Comparison of ENCODE assay signal across 9 cellular contexts in the genomic region with DNA sequence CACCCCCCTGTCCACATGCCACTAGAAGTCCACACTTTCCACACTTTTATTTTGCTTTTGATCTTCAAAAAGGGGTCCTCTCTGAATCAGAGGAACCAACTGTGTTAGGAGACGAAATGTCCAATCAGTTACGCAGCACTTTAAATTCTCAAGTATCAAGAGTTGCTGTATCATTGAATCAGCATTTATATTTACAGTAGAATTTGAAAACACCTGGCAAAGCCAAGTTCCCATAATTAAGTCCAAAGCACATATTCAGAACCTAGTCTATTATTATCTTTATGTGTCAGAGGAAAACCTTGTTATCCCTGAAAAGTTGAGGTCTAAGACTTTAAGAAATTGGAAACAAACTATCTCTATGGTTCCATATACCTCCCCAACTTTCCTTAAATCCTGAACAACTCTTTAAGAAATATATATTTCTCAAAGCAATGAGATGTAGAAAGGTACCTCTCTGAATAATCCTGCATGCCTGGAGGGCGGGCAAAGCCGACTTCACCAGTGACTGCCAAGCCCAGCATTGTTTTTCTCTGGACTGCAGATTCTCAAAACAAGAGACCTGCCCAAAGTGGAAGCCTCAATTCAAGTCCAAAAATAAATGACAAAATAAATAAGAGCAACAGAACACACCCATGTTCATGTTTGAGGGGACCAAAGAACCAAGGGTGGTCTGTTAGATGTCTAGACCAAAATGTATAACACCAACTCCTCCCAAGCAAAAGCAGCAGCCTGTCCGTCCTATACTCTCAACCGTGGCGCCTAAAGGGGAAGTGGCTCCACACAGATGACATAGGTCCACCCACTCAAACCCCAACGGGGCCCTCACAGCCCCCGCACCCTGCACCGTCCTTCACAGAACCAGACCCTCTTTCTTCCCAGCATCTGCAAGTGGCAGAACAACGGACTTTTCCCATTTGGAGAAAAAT.
DNase-seq lines count a peak whose midpoint lies in the region; ATAC-seq and TF ChIP-seq lines count a peak whose summit lies in the region.
"Had no signal": no experiment of that assay in that cellular context is flagged by ENCODE, and none has a peak within 500 bp of the region (broad histone marks: within the 10 kb centered on the region; RNA-seq: fewer than 3 reads in every experiment).

No MANE protein-coding gene starts in this region.

- no peaks in the 10 kb centered on the region for H3K27me3 ChIP-seq in mesenchymal stem cell (ENCODE audit: control insufficient read depth in 1 of 2, insufficient read depth in 1 of 2, low read length in 2 of 2)
- H3K27me3 ChIP-seq in vagina: no peaks in the 10 kb centered on the region
- no peaks in the 10 kb centered on the region for H3K27me3 ChIP-seq in ovary

- no peak overlapping the region for H2BK15ac ChIP-seq in mesenchymal stem cell (ENCODE audit: low read depth, poor library complexity, severe bottlenecking)

- H4K91ac ChIP-seq in mesenchymal stem cell (ENCODE audit: low read length): peak overlapping the region; percentile 77

- H3K4ac ChIP-seq in mesenchymal stem cell (ENCODE audit: low read depth in 1 of 2, low read length in 2 of 2): peak overlapping the region in 1 of 2 experiments; percentile 86

- H3K79me1 ChIP-seq in mesenchymal stem cell (replicated peaks; ENCODE audit: low read length, poor library complexity, severe bottlenecking): peaks cover 24% of the 10 kb centered on the region

- H3K27ac ChIP-seq in mesenchymal stem cell (ENCODE audit: low read length, poor library complexity, severe bottlenecking): peak overlapping the region; percentile 70
- peak overlapping the region; percentile 85 for H3K27ac ChIP-seq in vagina
- no peak overlapping the region for H3K27ac ChIP-seq in ovary

- H3K18ac ChIP-seq in mesenchymal stem cell (ENCODE audit: low read depth in 1 of 2, low read length in 2 of 2): peak overlapping the region; percentile 88 to 94

- H3K4me1 Mint-ChIP-seq in activated naive CD8-positive, alpha-beta T cell treated with anti-CD3 and anti-CD28 coated beads, Interleukin-2, amount 50 U/mL, for 24 hours: peaks cover 81% of the 10 kb centered on the region

- no peak for TF ChIP-seq EP300 in ovary (IDR thresholded peaks at IDR 0.05)

- TF ChIP-seq POLR2A in vagina (IDR thresholded peaks at IDR 0.05) (no peak), ovary (IDR thresholded peaks at IDR 0.05) (no peak)

- H3K23ac ChIP-seq in mesenchymal stem cell (ENCODE audit: low read length in 2 of 2): peak overlapping the region in 1 of 2 experiments; percentile 77

- H3K4me2 ChIP-seq in mesenchymal stem cell (ENCODE audit: low read length, poor library complexity, severe bottlenecking): peak overlapping the region; percentile 31

- H3K14ac ChIP-seq in mesenchymal stem cell (ENCODE audit: low read length in 2 of 2): peak overlapping the region in 1 of 2 experiments; percentile 58

- H2AFZ ChIP-seq in mesenchymal stem cell (ENCODE audit: low read depth, low read length): no peak overlapping the region

- no peak for DNase-seq in activated CD4-positive, CD25-positive, alpha-beta regulatory T cell (lab: John Stamatoyannopoulos, UW)
- DNase-seq in activated naive CD8-positive, alpha-beta T cell treated with anti-CD3 and anti-CD28 coated beads, Interleukin-2, amount 50 U/mL, for 24 hours: peak; percentile 59
- no peak for DNase-seq in mesenchymal stem cell
- no peak for DNase-seq in vagina (ENCODE audit: extremely low spot score in 2 of 2)
- no peak for DNase-seq in activated gamma-delta T cell treated with Interleukin-2 at 50 U/mL for 16 hours
- DNase-seq in ovary: no peak
- DNase-seq: DND-41 had no signal

- H3K9me3 Mint-ChIP-seq in activated naive CD8-positive, alpha-beta T cell treated with anti-CD3 and anti-CD28 coated beads, Interleukin-2, amount 50 U/mL, for 24 hours: no peaks in the 10 kb centered on the region

- H3K27me3 Mint-ChIP-seq in activated naive CD8-positive, alpha-beta T cell treated with anti-CD3 and anti-CD28 coated beads, Interleukin-2, amount 50 U/mL, for 24 hours: no peaks in the 10 kb centered on the region

- WGBS in mesenchymal stem cell: 69% methylated on average over 9 of the region's 11 CpGs
- 51 to 59% (median 54%) methylated on average over 11 of the region's 11 CpGs for WGBS in ovary, 3 donors

- H3K36me3 ChIP-seq in mesenchymal stem cell (ENCODE audit: control insufficient read depth in 1 of 2, insufficient read depth in 2 of 2, low read depth in 1 of 2, low read length in 2 of 2) (peaks cover 0 to 3% of the 10 kb centered on the region in 2 experiments), vagina (no peaks in the 10 kb centered on the region), ovary (no peaks in the 10 kb centered on the region)

- H2BK5ac ChIP-seq in mesenchymal stem cell (ENCODE audit: low read depth, low read length, poor library complexity, severe bottlenecking): no peak overlapping the region

- intact Hi-C loops in vagina (cut with DNase I): loop anchor here (10.0 kb wide), 1 partner anchor 62 kb away; no protein-coding TSS in a partner anchor
- intact Hi-C loops in ovary (cut with DNase I): loop anchor here in 2 of 4 donors (2.0 to 10.0 kb wide), 2 partner anchors 26 to 238 kb away; no protein-coding TSS in a partner anchor

- peak overlapping the region; percentile 78 for H2AK5ac ChIP-seq in mesenchymal stem cell (ENCODE audit: low read length, severe bottlenecking)

- peak overlapping the region; percentile 59 for H4K8ac ChIP-seq in mesenchymal stem cell (ENCODE audit: low read length)

- H3K9me3 ChIP-seq in mesenchymal stem cell (ENCODE audit: control insufficient read depth, low read length) (no peaks in the 10 kb centered on the region), vagina (no peaks in the 10 kb centered on the region), ovary (no peaks in the 10 kb centered on the region)

- ATAC-seq in activated CD4-positive, CD25-positive, alpha-beta regulatory T cell treated with anti-CD3 and anti-CD28 coated beads, Interleukin-2, amount 50 U/mL, for 24 hours: peak; percentile 29 to 48
- ATAC-seq in HG03354 (IDR thresholded peaks at IDR 0.05; ENCODE audit: poor library complexity, severe bottlenecking, unreplicated experiment): peak; percentile 54
- ATAC-seq in activated naive CD8-positive, alpha-beta T cell treated with anti-CD3 and anti-CD28 coated beads, Interleukin-2, amount 50 U/mL, for 24 hours: peak; percentile 67

- H3K4me3 ChIP-seq in mesenchymal stem cell (ENCODE audit: insufficient read depth in 1 of 2, low read depth in 1 of 2, low read length in 2 of 2) (peak overlapping the region in 1 of 2 experiments; percentile 60), vagina (no peak overlapping the region), ovary (no peak overlapping the region)

- H3K9ac ChIP-seq in mesenchymal stem cell (ENCODE audit: low read length): peak overlapping the region; percentile 92

- TF ChIP-seq CTCF in vagina (IDR thresholded peaks at IDR 0.05) (no peak), ovary (IDR thresholded peaks at IDR 0.05) (no peak)

- H2BK120ac ChIP-seq in mesenchymal stem cell (ENCODE audit: low read depth, low read length): peak overlapping the region; percentile 56

- peak overlapping the region; percentile 90 for H3K27ac Mint-ChIP-seq in activated naive CD8-positive, alpha-beta T cell treated with anti-CD3 and anti-CD28 coated beads, Interleukin-2, amount 50 U/mL, for 24 hours

- H2BK12ac ChIP-seq in mesenchymal stem cell (ENCODE audit: low read length in 2 of 2): peak overlapping the region; percentile 51 to 90

- H3K36me3 Mint-ChIP-seq in activated naive CD8-positive, alpha-beta T cell treated with anti-CD3 and anti-CD28 coated beads, Interleukin-2, amount 50 U/mL, for 24 hours (ENCODE audit: low read depth): peaks cover 4% of the 10 kb centered on the region

- peaks cover 32% of the 10 kb centered on the region for H3K4me1 ChIP-seq in mesenchymal stem cell (ENCODE audit: control insufficient read depth, insufficient read depth, low read depth, low read length)
- H3K4me1 ChIP-seq in vagina: peaks cover 100% of the 10 kb centered on the region
- peaks cover 22% of the 10 kb centered on the region for H3K4me1 ChIP-seq in ovary (ENCODE audit: insufficient read depth)

- peak overlapping the region; percentile 71 for H3K4me3 Mint-ChIP-seq in activated naive CD8-positive, alpha-beta T cell treated with anti-CD3 and anti-CD28 coated beads, Interleukin-2, amount 50 U/mL, for 24 hours

Comparison
In these comparisons a context has a peak if more than half of its experiments do, and no peak if none do; other contexts are left out.
1. H3K27ac ChIP-seq: peak in mesenchymal stem cell (single experiment) and vagina (single experiment); none in ovary (0 of 2).
2. Peak in every context shown above with its lines, with median percentiles within 50 percentile points of each other: ATAC-seq.